ENCODE assay signal across 34 cellular contexts in the genomic region with DNA sequence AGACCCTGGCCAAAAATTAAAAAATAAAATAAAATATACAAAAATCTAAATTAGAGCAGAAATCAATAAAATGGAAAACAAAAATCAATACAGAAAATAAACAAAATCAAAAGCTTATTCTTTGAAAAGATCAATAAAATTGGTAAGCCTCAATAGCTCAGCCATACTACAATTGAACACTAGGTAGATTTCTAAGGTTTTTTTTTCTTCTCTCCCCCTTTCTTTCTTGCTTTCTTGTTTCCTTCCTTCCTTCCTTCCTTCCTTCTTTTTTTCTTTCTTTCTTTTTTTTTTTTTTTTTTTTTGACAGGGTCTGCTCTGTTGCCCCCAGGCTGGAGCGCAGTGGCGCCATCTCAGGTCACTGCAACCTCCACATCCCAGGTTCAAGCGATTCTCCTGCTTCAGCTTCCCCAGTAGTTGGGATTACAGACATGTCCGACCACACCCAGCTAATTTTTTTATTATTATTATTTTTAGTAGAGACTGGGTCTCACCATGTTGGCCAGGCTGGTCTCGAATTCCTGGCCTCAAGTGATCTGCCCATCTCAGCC.
"Had no signal": no experiment of that assay in that cellular context is flagged by ENCODE, and none has a peak within 500 bp of the region (broad histone marks: within the 10 kb centered on the region; RNA-seq: fewer than 3 reads in every experiment).

No MANE protein-coding gene starts in this region.

- H3K4me3 Mint-ChIP-seq: activated CD4-positive, alpha-beta memory T cell treated with anti-CD3 and anti-CD28 coated beads for 36 hours; activated naive CD4-positive, alpha-beta T cell treated with anti-CD3 and anti-CD28 coated beads for 36 hours; activated naive CD8-positive, alpha-beta T cell treated with anti-CD3 and anti-CD28 coated beads, Interleukin-2, amount 10 ng/mL, durations not matched to agents 7 days and 5 days; activated T-helper 1 cell treated with anti-CD3 and anti-CD28 coated beads, Interleukin-12 subunit alpha, Interleukin-12 subunit beta, Interleukin-2, Interleukin-4 antibody, amounts not matched to agents 30 ng/mL and 10 ng/mL and 1 ng/mL, durations not matched to agents 14 hours and 24 hours and 36 hours; brain; effector memory CD8-positive, alpha-beta T cell; naive thymus-derived CD8-positive, alpha-beta T cell; neural crest cell; stimulated activated naive B cell treated with anti-CD40 and anti-IgM and Interleukin-4, amounts not matched to agents 10 μg/mL and 1 μg/mL and 100 μg/mL, for 72 hours; T-helper 2 cell treated with Interferon-gamma antibody and Interleukin-4, amounts not matched to agents 5 μg/mL and 100 μg/mL, for 36 hours had no signal

- H3K27me3 Mint-ChIP-seq: stimulated activated naive B cell treated with anti-CD40 and anti-IgM and Interleukin-4, amounts not matched to agents 10 μg/mL and 1 μg/mL and 100 μg/mL, for 72 hours had no signal

- H3K27ac ChIP-seq: ascending aorta, cardiac muscle cell, colonic mucosa, gastroesophageal sphincter, lower lobe of right lung, parathyroid adenoma, psoas muscle, stomach, thyroid gland, upper lobe of right lung had no signal

- H3K4me1 ChIP-seq: ascending aorta, colonic mucosa, gastroesophageal sphincter, lower lobe of right lung, parathyroid adenoma, psoas muscle, stomach, thyroid gland, upper lobe of right lung had no signal

- H3K4me3 ChIP-seq: ascending aorta, cardiac muscle cell, colonic mucosa, gastroesophageal sphincter, lower lobe of right lung, psoas muscle, smooth muscle cell, stomach, thyroid gland, upper lobe of right lung had no signal

- ATAC-seq: effector memory CD8-positive, alpha-beta T cell; gastroesophageal sphincter; left lobe of liver; lower lobe of right lung; naive thymus-derived CD8-positive, alpha-beta T cell; psoas muscle; stimulated activated naive B cell treated with anti-CD40 and anti-IgM and Interleukin-4, amounts not matched to agents 10 μg/mL and 1 μg/mL and 100 μg/mL, for 72 hours; upper lobe of right lung had no signal

- H3K27ac Mint-ChIP-seq: activated CD4-positive, alpha-beta memory T cell treated with anti-CD3 and anti-CD28 coated beads for 36 hours; activated naive CD4-positive, alpha-beta T cell treated with anti-CD3 and anti-CD28 coated beads for 36 hours; activated naive CD8-positive, alpha-beta T cell treated with anti-CD3 and anti-CD28 coated beads, Interleukin-2, amount 10 ng/mL, durations not matched to agents 7 days and 5 days; activated T-helper 1 cell treated with anti-CD3 and anti-CD28 coated beads, Interleukin-12 subunit alpha, Interleukin-12 subunit beta, Interleukin-2, Interleukin-4 antibody, amounts not matched to agents 30 ng/mL and 10 ng/mL and 1 ng/mL, durations not matched to agents 14 hours and 24 hours and 36 hours; brain; effector memory CD8-positive, alpha-beta T cell; naive thymus-derived CD8-positive, alpha-beta T cell; stimulated activated naive B cell treated with anti-CD40 and anti-IgM and Interleukin-4, amounts not matched to agents 10 μg/mL and 1 μg/mL and 100 μg/mL, for 72 hours; T-helper 2 cell treated with Interferon-gamma antibody and Interleukin-4, amounts not matched to agents 5 μg/mL and 100 μg/mL, for 36 hours had no signal

- H3K4me2 ChIP-seq: smooth muscle cell had no signal

- H3K4me1 Mint-ChIP-seq: brain; naive thymus-derived CD8-positive, alpha-beta T cell; neural crest cell had no signal

- H3K27me3 ChIP-seq: ascending aorta, cardiac muscle cell, colonic mucosa, gastroesophageal sphincter, stomach, thyroid gland, upper lobe of right lung had no signal

- H3K9ac ChIP-seq: parathyroid adenoma had no signal

- H3K36me3 Mint-ChIP-seq: activated CD4-positive, alpha-beta memory T cell treated with anti-CD3 and anti-CD28 coated beads for 36 hours; activated naive CD8-positive, alpha-beta T cell treated with anti-CD3 and anti-CD28 coated beads, Interleukin-2, amount 10 ng/mL, durations not matched to agents 7 days and 5 days; brain; stimulated activated naive B cell treated with anti-CD40 and anti-IgM and Interleukin-4, amounts not matched to agents 10 μg/mL and 1 μg/mL and 100 μg/mL, for 72 hours had no signal

- H3K9me3 ChIP-seq: ascending aorta, colonic mucosa, gastroesophageal sphincter, lower lobe of right lung, stomach, thyroid gland, upper lobe of right lung had no signal

- DNase-seq: activated CD4-positive, alpha-beta memory T cell treated with anti-CD3 and anti-CD28 coated beads for 36 hours; activated CD4-positive, alpha-beta T cell treated with anti-CD3 and anti-CD28 coated beads for 48 hours; activated CD4-positive, CD25-positive, alpha-beta regulatory T cell; activated CD8-positive, alpha-beta memory T cell treated with anti-CD3 and anti-CD28 coated beads, Interleukin-2, amount 50 U/mL, for 4 hours; activated effector memory CD4-positive, alpha-beta T cell treated with anti-CD3 and anti-CD28 coated beads, Interleukin-2, amount 50 U/mL, for 16 hours; activated naive CD4-positive, alpha-beta T cell treated with anti-CD3 and anti-CD28 coated beads for 36 hours; activated naive CD8-positive, alpha-beta T cell treated with anti-CD3 and anti-CD28 coated beads, Interleukin-2, amount 10 ng/mL, durations not matched to agents 7 days and 5 days; activated T-cell treated with anti-CD3 and anti-CD28 coated beads, Interleukin-2, amount 50 U/mL, for 1 hour; cerebellar nuclear complex; colonic mucosa; effector memory CD8-positive, alpha-beta T cell; head of caudate nucleus; hypothalamus; kidney glomerular epithelial cell; lower lobe of right lung; mesenchymal stem cell; naive thymus-derived CD8-positive, alpha-beta T cell; occipital lobe; psoas muscle; stimulated activated CD4-positive, alpha-beta T cell treated with anti-CD3 and anti-CD28 coated beads, Interleukin-1b, Interleukin-23, amount 100 ng/mL, for 48 hours; stimulated activated naive B cell treated with anti-CD40 and anti-IgM and Interleukin-4, amounts not matched to agents 10 μg/mL and 1 μg/mL and 100 μg/mL, for 72 hours; stomach; thyroid gland; upper lobe of right lung had no signal

- H2AFZ ChIP-seq: parathyroid adenoma had no signal

- H3K36me3 ChIP-seq: ascending aorta, cardiac muscle cell, colonic mucosa, gastroesophageal sphincter, lower lobe of right lung, stomach, thyroid gland, upper lobe of right lung had no signal

- H3K9me3 Mint-ChIP-seq: activated CD4-positive, alpha-beta memory T cell treated with anti-CD3 and anti-CD28 coated beads for 36 hours; activated naive CD4-positive, alpha-beta T cell treated with anti-CD3 and anti-CD28 coated beads for 36 hours; activated T-helper 1 cell treated with anti-CD3 and anti-CD28 coated beads, Interleukin-12 subunit alpha, Interleukin-12 subunit beta, Interleukin-2, Interleukin-4 antibody, amounts not matched to agents 30 ng/mL and 10 ng/mL and 1 ng/mL, durations not matched to agents 14 hours and 24 hours and 36 hours had no signal

- H3K79me2 ChIP-seq: parathyroid adenoma had no signal
